ENCODE assay signal across 10 cellular contexts in genomic region chrX:107701493-107702121, GRCh38.
DNase-seq lines count a peak whose midpoint lies in the region; ATAC-seq lines count a peak whose summit lies in the region.
"Had no signal": no experiment of that assay in that cellular context is flagged by ENCODE, and none has a peak within 500 bp of the region (broad histone marks: within the 10 kb centered on the region; RNA-seq: fewer than 3 reads in every experiment).

No MANE protein-coding gene starts in this region.

- no peaks in the 10 kb centered on the region for H3K36me3 ChIP-seq in mucosa of rectum (ENCODE audit: control insufficient read depth in 2 of 2, insufficient read depth in 2 of 2, low read length in 2 of 2)

- peak; percentile 62 for DNase-seq in NOMO-1 treated with DMSO at 0.1 percent for 48 hours (lab: John Stamatoyannopoulos, UW; ENCODE audit: unreplicated experiment)
- no peak for DNase-seq in NCI-H2171 (lab: John Stamatoyannopoulos, UW)
- no peak for DNase-seq in NCI-H748 (lab: John Stamatoyannopoulos, UW; ENCODE audit: unreplicated experiment)
- no peak for DNase-seq in sciatic nerve (ENCODE audit: low spot score)
- DNase-seq in NCI-H2081 (lab: John Stamatoyannopoulos, UW): no peak
- DNase-seq: activated CD4-positive, alpha-beta T cell treated with anti-CD3 and anti-CD28 coated beads for 36 hours; EL had no signal

- H3K4me3 ChIP-seq in mucosa of rectum (ENCODE audit: low read length in 2 of 2): no peak overlapping the region

- peak overlapping the region; percentile 9 to 41 for H3K27ac ChIP-seq in mucosa of rectum (ENCODE audit: low read depth in 2 of 2, low read length in 2 of 2)

- intact Hi-C loops in sciatic nerve (cut with DNase I): no loop called here

- peak; percentile 81 for ATAC-seq in GM18870 (IDR thresholded peaks at IDR 0.05; ENCODE audit: unreplicated experiment)
- peak; percentile 73 for ATAC-seq in HG02852 (IDR thresholded peaks at IDR 0.05; ENCODE audit: unreplicated experiment)
- ATAC-seq in sciatic nerve: no peak
- ATAC-seq: activated CD4-positive, alpha-beta T cell treated with anti-CD3 and anti-CD28 coated beads for 36 hours had no signal

- H3K9ac ChIP-seq in mucosa of rectum (ENCODE audit: low read depth in 1 of 2, low read length in 2 of 2): no peak overlapping the region

- no peaks in the 10 kb centered on the region for H3K9me3 ChIP-seq in mucosa of rectum (ENCODE audit: control insufficient read depth in 2 of 2, low read length in 2 of 2)

- H3K27me3 ChIP-seq in mucosa of rectum (ENCODE audit: control insufficient read depth in 2 of 2, insufficient read depth in 2 of 2, low read length in 2 of 2): peaks cover 0 to 4% of the 10 kb centered on the region in 2 donors

- no peaks in the 10 kb centered on the region for H3K4me1 ChIP-seq in mucosa of rectum (ENCODE audit: control insufficient read depth in 2 of 2, insufficient read depth in 2 of 2, low read length in 2 of 2)
